Comparison of ENCODE assay signal across 12 cellular contexts in the genomic region with DNA sequence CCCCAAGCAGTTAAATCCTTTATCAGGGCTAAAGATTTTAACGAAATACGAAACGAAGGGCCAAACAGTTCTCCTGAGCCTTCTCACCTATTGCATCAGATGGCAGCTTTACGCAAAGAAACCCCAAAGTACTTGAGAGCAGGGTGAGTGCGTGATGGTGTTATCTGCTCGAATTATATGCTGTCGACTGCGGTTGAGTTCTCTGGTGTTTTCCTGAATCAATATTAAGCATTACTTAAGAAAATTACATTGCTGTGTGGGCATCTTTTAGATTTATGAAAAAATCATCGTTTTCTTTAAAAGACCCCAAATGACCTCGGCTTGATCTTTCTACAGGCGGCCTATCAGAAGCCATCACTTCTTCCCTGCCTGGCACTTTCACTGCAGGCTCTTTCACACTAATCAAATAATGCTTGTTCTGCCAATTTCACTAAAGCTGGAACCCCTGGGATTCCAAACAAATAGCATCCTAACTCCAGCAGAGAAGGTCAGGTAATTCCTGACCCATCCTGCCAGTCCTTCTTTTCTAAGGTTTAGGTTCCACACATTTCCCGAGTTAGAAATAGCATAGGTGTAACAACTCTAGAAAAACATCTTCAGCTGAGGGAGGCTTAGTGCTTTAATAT. TPM values are rescaled to one million over a fixed set of nuclear protein-coding genes. Genes with fewer than 3 reads are reported as not detected.
DNase-seq lines count a peak whose midpoint lies in the region; ATAC-seq and TF ChIP-seq lines count a peak whose summit lies in the region.
"Had no signal": no experiment of that assay in that cellular context is flagged by ENCODE, and none has a peak within 500 bp of the region (broad histone marks: within the 10 kb centered on the region; RNA-seq: fewer than 3 reads in every experiment).

No MANE protein-coding gene starts in this region.

- no peaks in the 10 kb centered on the region for H3K9me3 ChIP-seq in CD4-positive, alpha-beta memory T cell (ENCODE audit: control insufficient read depth in 1 of 2, low read length in 2 of 2)
- no peaks in the 10 kb centered on the region for H3K9me3 ChIP-seq in HUES48 (ENCODE audit: control insufficient read depth, insufficient read depth, low read length)

- H3K9me3 Mint-ChIP-seq in CD4-positive, alpha-beta memory T cell, result peaks cover 0 to under 1% (median 0%) of the 10 kb centered on the region in 8 donors
- H3K9me3 Mint-ChIP-seq in activated T-helper 1 cell treated with anti-CD3 and anti-CD28 coated beads, Interleukin-12 subunit alpha, Interleukin-12 subunit beta, Interleukin-2, Interleukin-4 antibody, amounts not matched to agents 30 ng/mL and 10 ng/mL and 1 ng/mL, durations not matched to agents 14 hours and 24 hours and 36 hours, result no peaks in the 10 kb centered on the region
- no peaks in the 10 kb centered on the region for H3K9me3 Mint-ChIP-seq in nephron progenitor cell
- H3K9me3 Mint-ChIP-seq: central memory CD8-positive, alpha-beta T cell had no signal

- H3K27me3 Mint-ChIP-seq in CD4-positive, alpha-beta memory T cell, result peaks cover 37 to 45% of the 10 kb centered on the region in 2 donors
- peaks cover 40% of the 10 kb centered on the region for H3K27me3 Mint-ChIP-seq in activated T-helper 1 cell treated with anti-CD3 and anti-CD28 coated beads, Interleukin-12 subunit alpha, Interleukin-12 subunit beta, Interleukin-2, Interleukin-4 antibody, amounts not matched to agents 30 ng/mL and 10 ng/mL and 1 ng/mL, durations not matched to agents 14 hours and 24 hours and 36 hours (ENCODE audit: insufficient read depth)
- peaks cover 75% of the 10 kb centered on the region for H3K27me3 Mint-ChIP-seq in nephron progenitor cell (ENCODE audit: low read depth, poor library complexity)

- CTCF ChIA-PET in CD4-positive, alpha-beta memory T cell (lab: Charles Lee; ENCODE audit: partially characterized antibody), result no interaction called here

- H3K27ac Mint-ChIP-seq in CD4-positive, alpha-beta memory T cell, result no peak overlapping the region
- H3K27ac Mint-ChIP-seq in activated T-helper 1 cell treated with anti-CD3 and anti-CD28 coated beads, Interleukin-12 subunit alpha, Interleukin-12 subunit beta, Interleukin-2, Interleukin-4 antibody, amounts not matched to agents 30 ng/mL and 10 ng/mL and 1 ng/mL, durations not matched to agents 14 hours and 24 hours and 36 hours, result no peak overlapping the region
- H3K27ac Mint-ChIP-seq in nephron progenitor cell, result no peak overlapping the region
- H3K27ac Mint-ChIP-seq: HFFc6 had no signal

- no peak for ATAC-seq in HG03354 (IDR thresholded peaks at IDR 0.05; ENCODE audit: poor library complexity, severe bottlenecking, unreplicated experiment)

- H3K36me3 ChIP-seq in CD4-positive, alpha-beta memory T cell (ENCODE audit: insufficient read depth, low read length), result no peaks in the 10 kb centered on the region
- H3K36me3 ChIP-seq in HUES48 (ENCODE audit: control insufficient read depth, insufficient read depth, low read length), result no peaks in the 10 kb centered on the region

- peak overlapping the region in 7 of 8 donors; percentile 2 to 52 (median 32) for H3K4me3 Mint-ChIP-seq in CD4-positive, alpha-beta memory T cell
- peak overlapping the region; percentile 60 for H3K4me3 Mint-ChIP-seq in activated T-helper 1 cell treated with anti-CD3 and anti-CD28 coated beads, Interleukin-12 subunit alpha, Interleukin-12 subunit beta, Interleukin-2, Interleukin-4 antibody, amounts not matched to agents 30 ng/mL and 10 ng/mL and 1 ng/mL, durations not matched to agents 14 hours and 24 hours and 36 hours
- peak overlapping the region; percentile 93 for H3K4me3 Mint-ChIP-seq in nephron progenitor cell
- H3K4me3 Mint-ChIP-seq: HFFc6 had no signal

- H3K4me1 ChIP-seq in CD4-positive, alpha-beta memory T cell (ENCODE audit: insufficient read depth, low read length), result peaks cover 5% of the 10 kb centered on the region
- peaks cover 18% of the 10 kb centered on the region for H3K4me1 ChIP-seq in HUES48 (ENCODE audit: control insufficient read depth, insufficient read depth, low read length)

- H3K36me3 Mint-ChIP-seq in CD4-positive, alpha-beta memory T cell, result no peaks in the 10 kb centered on the region
- H3K36me3 Mint-ChIP-seq in activated T-helper 1 cell treated with anti-CD3 and anti-CD28 coated beads, Interleukin-12 subunit alpha, Interleukin-12 subunit beta, Interleukin-2, Interleukin-4 antibody, amounts not matched to agents 30 ng/mL and 10 ng/mL and 1 ng/mL, durations not matched to agents 14 hours and 24 hours and 36 hours (ENCODE audit: low read depth), result peaks cover 2% of the 10 kb centered on the region
- H3K36me3 Mint-ChIP-seq in nephron progenitor cell (ENCODE audit: low read depth), result no peaks in the 10 kb centered on the region

- no peak overlapping the region for H3K4me3 ChIP-seq in CD4-positive, alpha-beta memory T cell (ENCODE audit: low read length in 2 of 2)
- peak overlapping the region; percentile 14; the same call in 1 of the 2 replicates for H3K4me3 ChIP-seq in HUES48 (ENCODE audit: low read depth, low read length)

- POLR2A ChIA-PET in CD4-positive, alpha-beta memory T cell (lab: Charles Lee; ENCODE audit: partially characterized antibody), result no interaction called here

- peaks cover 8 to 22% (median 8%) of the 10 kb centered on the region in 4 donors for H3K4me1 Mint-ChIP-seq in CD4-positive, alpha-beta memory T cell
- H3K4me1 Mint-ChIP-seq in activated T-helper 1 cell treated with anti-CD3 and anti-CD28 coated beads, Interleukin-12 subunit alpha, Interleukin-12 subunit beta, Interleukin-2, Interleukin-4 antibody, amounts not matched to agents 30 ng/mL and 10 ng/mL and 1 ng/mL, durations not matched to agents 14 hours and 24 hours and 36 hours (ENCODE audit: low read depth), result peaks cover 5% of the 10 kb centered on the region
- H3K4me1 Mint-ChIP-seq in nephron progenitor cell, result peaks cover 17% of the 10 kb centered on the region

- intact Hi-C loops in CD4-positive, alpha-beta memory T cell (cut with micrococcal nuclease), result no loop called here
- intact Hi-C loops in activated T-helper 1 cell treated with anti-CD3 and anti-CD28 coated beads, Interleukin-12 subunit alpha, Interleukin-12 subunit beta, Interleukin-2, Interleukin-4 antibody, amounts not matched to agents 30 ng/mL and 10 ng/mL and 1 ng/mL, durations not matched to agents 14 hours and 24 hours and 36 hours (cut with micrococcal nuclease), result loop anchor here (5.0 to 10.0 kb wide), 2 partner anchors 124 to 563 kb away; no protein-coding TSS in a partner anchor

- no peak overlapping the region for H3K27ac ChIP-seq in CD4-positive, alpha-beta memory T cell (ENCODE audit: low read depth, low read length)
- no peak overlapping the region for H3K27ac ChIP-seq in HUES48 (ENCODE audit: low read depth, low read length)

- no peak for DNase-seq in CD4-positive, alpha-beta memory T cell
- no peak for DNase-seq in activated T-helper 1 cell treated with anti-CD3 and anti-CD28 coated beads, Interleukin-12 subunit alpha, Interleukin-12 subunit beta, Interleukin-2, Interleukin-4 antibody, amounts not matched to agents 30 ng/mL and 10 ng/mL and 1 ng/mL, durations not matched to agents 14 hours and 24 hours and 36 hours (ENCODE audit: low spot score)
- DNase-seq in nephron progenitor cell (no peak), NCI-H2196 (lab: John Stamatoyannopoulos, UW; ENCODE audit: unreplicated experiment) (no peak), occipital lobe (lab: John Stamatoyannopoulos, UW) (no peak)
- DNase-seq: HFFc6, kidney glomerular epithelial cell, trophoblast cell had no signal

- TF ChIP-seq CTCF in nephron progenitor cell (IDR thresholded peaks at IDR 0.05), result no peak

- H3K27me3 ChIP-seq in CD4-positive, alpha-beta memory T cell (ENCODE audit: insufficient read depth, low read length), result peaks cover 30% of the 10 kb centered on the region
- H3K27me3 ChIP-seq in HUES48 (ENCODE audit: control insufficient read depth, insufficient read depth, low read length), result peaks cover 88% of the 10 kb centered on the region

- H3K9ac ChIP-seq in HUES48 (ENCODE audit: low read depth, low read length), result no peak overlapping the region

RNA-seq across cellular contexts. Expression of a gene that starts 1.7 kb away (rescaled TPM):
- not detected for total RNA-seq in CD4-positive, alpha-beta memory T cell
- polyA plus RNA-seq in CD4-positive, alpha-beta memory T cell, result not detected
- 0.73 and 0.91 TPM in 2 replicates for total RNA-seq in activated T-helper 1 cell treated with anti-CD3 and anti-CD28 coated beads, Interleukin-12 subunit alpha, Interleukin-12 subunit beta, Interleukin-2, Interleukin-4 antibody, amounts not matched to agents 30 ng/mL and 10 ng/mL and 1 ng/mL, durations not matched to agents 14 hours and 24 hours and 36 hours
- total RNA-seq in occipital lobe, result 46.3 TPM
- total RNA-seq: HFFc6, MCF 10A had no signal

Comparison
In these comparisons a context has a peak if more than half of its experiments do, and no peak if none do; other contexts are left out.
1. H3K4me3 Mint-ChIP-seq: peak in every context shown above with its lines; median percentile 93 in nephron progenitor cell; 60 in activated T-helper 1 cell treated with anti-CD3 and anti-CD28 coated beads, Interleukin-12 subunit alpha, Interleukin-12 subunit beta, Interleukin-2, Interleukin-4 antibody, amounts not matched to agents 30 ng/mL and 10 ng/mL and 1 ng/mL, durations not matched to agents 14 hours and 24 hours and 36 hours; 32 in CD4-positive, alpha-beta memory T cell.
2. RNA of a gene that starts 1.7 kb away (total RNA-seq): 46.3 TPM in occipital lobe (single experiment); 0.73 to 0.91 TPM in activated T-helper 1 cell treated with anti-CD3 and anti-CD28 coated beads, Interleukin-12 subunit alpha, Interleukin-12 subunit beta, Interleukin-2, Interleukin-4 antibody, amounts not matched to agents 30 ng/mL and 10 ng/mL and 1 ng/mL, durations not matched to agents 14 hours and 24 hours and 36 hours and not detected in CD4-positive, alpha-beta memory T cell; every median in the first group is over 10 times any median in the second.